1 cellular context compared by ENCODE assay signal in genomic region chr10:104337985-104338735, GRCh38.
TF ChIP-seq lines count a peak whose summit lies in the region.

Gene ITPRIP (minus strand): TSS chr10:104338465. CDS start chr10:104316051, 22,414 bp downstream.

TF ChIP-seq in SK-N-SH, 30 proteins besides CTCF, POLR2A, EP300 and RAD21 (continued from another document):
- TF ChIP-seq MAX (IDR thresholded peaks at IDR 0.05; ENCODE audit: low read depth) (no peak; the same call in 1 of the 2 replicates), REST (IDR thresholded peaks at IDR 0.05; ENCODE audit: low read depth, low read length) (no peak), ELF1 (IDR thresholded peaks at IDR 0.05) (peak; percentile 59), TEAD4 (IDR thresholded peaks at IDR 0.05; ENCODE audit: borderline replicate concordance, insufficient read depth) (no peak), NRF1 (IDR thresholded peaks at IDR 0.05; ENCODE audit: low read depth, low read length) (no peak), JUND (IDR thresholded peaks at IDR 0.05) (peak; percentile 17; the same call in 1 of the 2 replicates), MXI1 (IDR thresholded peaks at IDR 0.05; ENCODE audit: low read depth, low read length) (peak; percentile 43; the same call in 1 of the 2 replicates), GATA2 (CRISPR knock-in tag; IDR thresholded peaks at IDR 0.05) (no peak), POLR2AphosphoS5 (IDR thresholded peaks at IDR 0.05; ENCODE audit: low read depth, low read length) (peak; percentile 70), ZBTB33 (IDR thresholded peaks at IDR 0.05; ENCODE audit: borderline replicate concordance, low read depth) (no peak), TAF1 (IDR thresholded peaks at IDR 0.05; ENCODE audit: borderline replicate concordance, low read depth, low read length) (peak; percentile 38), USF2 (IDR thresholded peaks at IDR 0.05; ENCODE audit: borderline replicate concordance, low read depth, low read length) (no peak), RXRA (IDR thresholded peaks at IDR 0.05; ENCODE audit: borderline replicate concordance, low read depth) (0 out of 2 replicates have a peak, but pooled peaks have one; percentile 15), CHD2 (IDR thresholded peaks at IDR 0.05; ENCODE audit: low read length, partially characterized antibody) (no peak)
